ENCODE assay signal across 16 cellular contexts in genomic region chr1:117638141-117638540, GRCh38. TPM values are rescaled to one million over a fixed set of nuclear protein-coding genes. Genes with fewer than 3 reads are reported as not detected.
"Had no signal": no experiment of that assay in that cellular context is flagged by ENCODE, and none has a peak within 500 bp of the region (broad histone marks: within the 10 kb centered on the region; RNA-seq: fewer than 3 reads in every experiment).

No MANE protein-coding gene starts in this region.

- H3K27me3 ChIP-seq: suprapubic skin, vagina had no signal

- H3K36me3 Mint-ChIP-seq: activated naive CD8-positive, alpha-beta T cell treated with anti-CD3 and anti-CD28 coated beads, Interleukin-2, amount 10 ng/mL, durations not matched to agents 7 days and 5 days had no signal

- H3K27ac ChIP-seq: lower lobe of right lung, suprapubic skin, vagina had no signal

- H3K4me1 ChIP-seq: suprapubic skin, vagina had no signal

- H3K27me3 Mint-ChIP-seq: activated T-helper 17 cell treated with anti-CD3 and anti-CD28 coated beads, Interleukin-2, amount 50 U/mL, for 72 hours had no signal

- H3K4me3 Mint-ChIP-seq: activated CD4-positive, alpha-beta T cell treated with anti-CD3 and anti-CD28 coated beads, Interleukin-2, amount 10 ng/mL, durations not matched to agents 7 days and 5 days; activated naive CD8-positive, alpha-beta T cell treated with anti-CD3 and anti-CD28 coated beads, Interleukin-2, amount 10 ng/mL, durations not matched to agents 7 days and 5 days; activated T-helper 17 cell treated with anti-CD3 and anti-CD28 coated beads, Interleukin-2, amount 50 U/mL, for 72 hours; stimulated activated naive CD8-positive, alpha-beta T cell treated with anti-CD3 and anti-CD28 coated beads, Interleukin-15, Interleukin-2, amounts not matched to agents 100 ng/mL and 50 ng/mL, for 24 hours had no signal

- H3K4me3 ChIP-seq: lower lobe of right lung, suprapubic skin, vagina had no signal

- H3K27ac Mint-ChIP-seq: activated CD4-positive, alpha-beta T cell treated with anti-CD3 and anti-CD28 coated beads, Interleukin-2, amount 10 ng/mL, durations not matched to agents 7 days and 5 days; activated naive CD8-positive, alpha-beta T cell treated with anti-CD3 and anti-CD28 coated beads, Interleukin-2, amount 10 ng/mL, durations not matched to agents 7 days and 5 days; stimulated activated naive CD8-positive, alpha-beta T cell treated with anti-CD3 and anti-CD28 coated beads, Interleukin-15, Interleukin-2, amounts not matched to agents 100 ng/mL and 50 ng/mL, for 24 hours had no signal

- H3K9me3 ChIP-seq: lower lobe of right lung, suprapubic skin, vagina had no signal

- DNase-seq: activated CD4-positive, alpha-beta T cell treated with anti-CD3 and anti-CD28 coated beads, Interleukin-2, amount 10 ng/mL, durations not matched to agents 7 days and 5 days; activated naive CD4-positive, alpha-beta T cell; activated naive CD8-positive, alpha-beta T cell treated with anti-CD3 and anti-CD28 coated beads, Interleukin-2, amount 10 ng/mL, durations not matched to agents 7 days and 5 days; activated T-cell treated with anti-CD3 and anti-CD28 coated beads, Interleukin-2, amount 50 U/mL, for 1 hour; amygdala; hypothalamus; lower lobe of right lung; midbrain; occipital lobe; retina had no signal

- H3K36me3 ChIP-seq: lower lobe of right lung, suprapubic skin, vagina had no signal

- H3K9me3 Mint-ChIP-seq: activated CD4-positive, alpha-beta T cell treated with anti-CD3 and anti-CD28 coated beads, Interleukin-2, amount 10 ng/mL, durations not matched to agents 7 days and 5 days; activated naive CD8-positive, alpha-beta T cell treated with anti-CD3 and anti-CD28 coated beads, Interleukin-2, amount 10 ng/mL, durations not matched to agents 7 days and 5 days; activated T-helper 17 cell treated with anti-CD3 and anti-CD28 coated beads, Interleukin-2, amount 50 U/mL, for 72 hours; stimulated activated naive CD8-positive, alpha-beta T cell treated with anti-CD3 and anti-CD28 coated beads, Interleukin-15, Interleukin-2, amounts not matched to agents 100 ng/mL and 50 ng/mL, for 24 hours had no signal

- ATAC-seq: activated CD4-positive, CD25-positive, alpha-beta regulatory T cell treated with anti-CD3 and anti-CD28 coated beads, Interleukin-2, amount 50 U/mL, for 24 hours; activated T-helper 17 cell treated with anti-CD3 and anti-CD28 coated beads, Interleukin-2, amount 50 U/mL, for 72 hours; lower lobe of right lung had no signal

RNA-seq across cellular contexts. Expression of gene TENT5C, which starts 32.3 kb away (rescaled TPM):
- total RNA-seq: myocyte had no signal
